In genomic region chr22:35397095-35397904, GRCh38 we compare ENCODE assay signal across 1 cellular context.
TF ChIP-seq lines count a peak whose summit lies in the region.

No MANE protein-coding gene starts in this region.

TF ChIP-seq in H1, 55 proteins besides CTCF, POLR2A, EP300 and RAD21:
- TF ChIP-seq POU5F1 (IDR thresholded peaks at IDR 0.05; ENCODE audit: low read depth, low read length) = no peak
- TF ChIP-seq TAF1 (IDR thresholded peaks at IDR 0.05; ENCODE audit: low read depth, low read length) = no peak
- no peak for TF ChIP-seq ASH2L (IDR thresholded peaks at IDR 0.05; ENCODE audit: low read length)
- no peak for TF ChIP-seq BRCA1 (IDR thresholded peaks at IDR 0.05; ENCODE audit: low read depth, low read length)
- TF ChIP-seq MAFK (IDR thresholded peaks at IDR 0.05; ENCODE audit: low read depth, low read length) = no peak
- TF ChIP-seq CREB1 (IDR thresholded peaks at IDR 0.05) = no peak
- no peak for TF ChIP-seq CHD1 (IDR thresholded peaks at IDR 0.05; ENCODE audit: low read depth, low read length)
- no peak for TF ChIP-seq SIN3A (conservative IDR thresholded peaks at IDR 0.05 in 1 of 2, IDR thresholded peaks at IDR 0.05 in 1 of 2; ENCODE audit: low read depth in 1 of 2, low read length in 2 of 2)
